Comparison of ENCODE assay signal across 8 cellular contexts in the genomic region with DNA sequence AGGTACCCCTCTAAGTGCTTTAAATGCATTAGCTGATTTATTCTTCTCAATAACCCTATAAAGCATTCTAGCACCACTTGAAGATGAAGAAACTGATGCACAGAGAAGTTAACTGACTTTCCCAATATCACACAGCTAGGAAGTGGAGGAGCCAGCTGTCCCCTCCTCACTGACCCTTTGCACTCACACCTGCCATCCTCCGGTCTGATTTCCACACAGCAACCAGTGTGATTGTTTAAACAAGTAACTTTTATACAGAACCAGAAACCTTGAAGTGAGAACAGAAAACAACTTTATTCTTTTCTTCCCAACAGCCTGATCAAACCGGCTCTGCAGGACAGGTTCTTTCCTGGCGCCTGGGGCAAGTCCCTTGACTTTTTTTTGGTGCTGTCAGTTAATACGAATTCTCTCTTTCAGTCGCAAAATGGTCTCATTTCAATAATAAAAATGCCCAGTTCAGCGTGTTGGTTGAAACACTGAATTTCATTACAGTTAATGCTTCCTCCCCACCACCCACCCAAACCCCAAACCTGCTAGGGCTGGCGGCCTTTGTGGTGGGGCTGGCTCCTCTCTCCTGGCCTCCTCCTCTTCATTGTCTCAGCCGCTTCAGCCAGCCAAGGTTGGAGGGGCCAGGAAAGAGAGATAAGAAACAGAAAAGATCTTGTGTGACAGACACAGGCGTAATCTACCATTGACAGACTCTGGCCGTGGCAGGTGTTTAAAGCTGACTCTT. TPM values are rescaled to one million over a fixed set of nuclear protein-coding genes. Genes with fewer than 3 reads are reported as not detected.
A peak's percentile ranks its signal among the peaks of the same experiment; 100 is the strongest.
DNase-seq lines count a peak whose midpoint lies in the region; ATAC-seq, FAIRE-seq and TF ChIP-seq lines count a peak whose summit lies in the region.

No MANE protein-coding gene starts in this region.

- FAIRE-seq in GM12891 (lab: Jason Lieb, UNC): peak; percentile 77
- FAIRE-seq in urothelium cell line (lab: Jason Lieb, UNC): no peak

- H3K9ac ChIP-seq in HUES48 (ENCODE audit: low read depth, low read length): no peak overlapping the region

- H3K36me3 ChIP-seq in HUES48 (ENCODE audit: control insufficient read depth, insufficient read depth, low read length) (no peaks in the 10 kb centered on the region), tibial artery (no peaks in the 10 kb centered on the region)

- H3K4me1 ChIP-seq in HUES48 (ENCODE audit: control insufficient read depth, insufficient read depth, low read length) (no peaks in the 10 kb centered on the region), tibial artery (peaks cover 0 to 20% (median 14%) of the 10 kb centered on the region in 4 donors)

- ATAC-seq in GM21447 (IDR thresholded peaks at IDR 0.05; ENCODE audit: unreplicated experiment): peak; percentile 59

- H3K9me3 ChIP-seq in HUES48 (ENCODE audit: control insufficient read depth, insufficient read depth, low read length) (no peaks in the 10 kb centered on the region), tibial artery (no peaks in the 10 kb centered on the region)

- H3K4me3 ChIP-seq in HUES48 (ENCODE audit: low read depth, low read length) (no peak overlapping the region), tibial artery (no peak overlapping the region)

- H3K27me3 ChIP-seq in HUES48 (ENCODE audit: control insufficient read depth, insufficient read depth, low read length) (no peaks in the 10 kb centered on the region), tibial artery (no peaks in the 10 kb centered on the region)

- DNase-seq in GM12891 (ENCODE audit: insufficient read length, low spot score) (no peak), iPS-NIHi11 (ENCODE audit: low spot score) (peak; percentile 20), urothelium cell line (ENCODE audit: low spot score) (no peak), tibial artery (no peak), glomerular visceral epithelial cell (ENCODE audit: extremely low spot score) (no peak), COLO829 (ENCODE audit: low spot score) (no peak)

- no peak for TF ChIP-seq POLR2A in GM12891 (IDR thresholded peaks at IDR 0.05; ENCODE audit: low read depth, low read length)

- intact Hi-C loops in tibial artery (cut with DNase I; ENCODE audit: low total_unique reads): no loop called here

- TF ChIP-seq CTCF in tibial artery (IDR thresholded peaks at IDR 0.05): no peak

- peak overlapping the region; percentile 22 for H3K27ac ChIP-seq in HUES48 (ENCODE audit: low read depth, low read length)
- no peak overlapping the region for H3K27ac ChIP-seq in tibial artery

TF ChIP-seq in GM12891, 5 proteins besides CTCF, POLR2A, EP300 and RAD21:
- TF ChIP-seq POU2F2 (IDR thresholded peaks at IDR 0.05; ENCODE audit: low read depth, low read length): no peak
- no peak for TF ChIP-seq POLR2AphosphoS5 (IDR thresholded peaks at IDR 0.05; ENCODE audit: low read depth, low read length)
- no peak for TF ChIP-seq SPI1 (IDR thresholded peaks at IDR 0.05; ENCODE audit: low read depth, low read length)
- TF ChIP-seq TAF1 (IDR thresholded peaks at IDR 0.05; ENCODE audit: low read depth, low read length): no peak
- TF ChIP-seq PAX5 (IDR thresholded peaks at IDR 0.05; ENCODE audit: insufficient read depth, low read length, severe bottlenecking): no peak

RNA-seq across cellular contexts. Expression of gene EEIG2, which starts 26.4 kb away (rescaled TPM):
- polyA plus RNA-seq in GM12891 (2012; ENCODE audit: low read depth, missing spikeins): 3.5 TPM
